ENCODE assay signal across 1 cellular context in genomic region chr2:191835539-191836350, GRCh38.
TF ChIP-seq lines count a peak whose summit lies in the region.

No MANE protein-coding gene starts in this region.

TF ChIP-seq in K562, 482 proteins besides CTCF, POLR2A, EP300 and RAD21 (continued from another document and continues in another):
- TF ChIP-seq, protein P1, sequence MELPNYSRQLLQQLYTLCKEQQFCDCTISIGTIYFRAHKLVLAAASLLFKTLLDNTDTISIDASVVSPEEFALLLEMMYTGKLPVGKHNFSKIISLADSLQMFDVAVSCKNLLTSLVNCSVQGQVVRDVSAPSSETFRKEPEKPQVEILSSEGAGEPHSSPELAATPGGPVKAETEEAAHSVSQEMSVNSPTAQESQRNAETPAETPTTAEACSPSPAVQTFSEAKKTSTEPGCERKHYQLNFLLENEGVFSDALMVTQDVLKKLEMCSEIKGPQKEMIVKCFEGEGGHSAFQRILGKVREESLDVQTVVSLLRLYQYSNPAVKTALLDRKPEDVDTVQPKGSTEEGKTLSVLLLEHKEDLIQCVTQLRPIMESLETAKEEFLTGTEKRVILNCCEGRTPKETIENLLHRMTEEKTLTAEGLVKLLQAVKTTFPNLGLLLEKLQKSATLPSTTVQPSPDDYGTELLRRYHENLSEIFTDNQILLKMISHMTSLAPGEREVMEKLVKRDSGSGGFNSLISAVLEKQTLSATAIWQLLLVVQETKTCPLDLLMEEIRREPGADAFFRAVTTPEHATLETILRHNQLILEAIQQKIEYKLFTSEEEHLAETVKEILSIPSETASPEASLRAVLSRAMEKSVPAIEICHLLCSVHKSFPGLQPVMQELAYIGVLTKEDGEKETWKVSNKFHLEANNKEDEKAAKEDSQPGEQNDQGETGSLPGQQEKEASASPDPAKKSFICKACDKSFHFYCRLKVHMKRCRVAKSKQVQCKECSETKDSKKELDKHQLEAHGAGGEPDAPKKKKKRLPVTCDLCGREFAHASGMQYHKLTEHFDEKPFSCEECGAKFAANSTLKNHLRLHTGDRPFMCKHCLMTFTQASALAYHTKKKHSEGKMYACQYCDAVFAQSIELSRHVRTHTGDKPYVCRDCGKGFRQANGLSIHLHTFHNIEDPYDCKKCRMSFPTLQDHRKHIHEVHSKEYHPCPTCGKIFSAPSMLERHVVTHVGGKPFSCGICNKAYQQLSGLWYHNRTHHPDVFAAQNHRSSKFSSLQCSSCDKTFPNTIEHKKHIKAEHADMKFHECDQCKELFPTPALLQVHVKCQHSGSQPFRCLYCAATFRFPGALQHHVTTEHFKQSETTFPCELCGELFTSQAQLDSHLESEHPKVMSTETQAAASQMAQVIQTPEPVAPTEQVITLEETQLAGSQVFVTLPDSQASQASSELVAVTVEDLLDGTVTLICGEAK (IDR thresholded peaks at IDR 0.05) = no peak
- TF ChIP-seq, protein P1 (CRISPR knock-in tag; IDR thresholded peaks at IDR 0.05) = no peak
- TF ChIP-seq POLR3G (IDR thresholded peaks at IDR 0.05; ENCODE audit: extremely low read depth, insufficient read length, insufficient replicate concordance) (no peak), TAF15 (IDR thresholded peaks at IDR 0.05; ENCODE audit: low read depth, low read length) (no peak), MNT (conservative IDR thresholded peaks at IDR 0.05) (peak in 1 of 2 experiments; percentile 30; a peak in 1 of 4 replicates), PHF21A (IDR thresholded peaks at IDR 0.05; ENCODE audit: borderline replicate concordance, low read depth) (0 out of 2 replicates have a peak, but pooled peaks have one; percentile 41), ZNF507 (tag; conservative IDR thresholded peaks at IDR 0.05) (no peak), RCOR1 (IDR thresholded peaks at IDR 0.05; ENCODE audit: borderline replicate concordance in 1 of 2, low read depth in 2 of 2, low read length in 2 of 2) (peak in 1 of 2 experiments; percentile 87; a peak in 3 of 4 replicates), TEAD4 (IDR thresholded peaks at IDR 0.05; ENCODE audit: low read length) (0 out of 2 replicates have a peak, but pooled peaks have one; percentile 12), TEAD4 (CRISPR knock-in tag; IDR thresholded peaks at IDR 0.05; ENCODE audit: borderline replicate concordance) (no peak), THAP12 (CRISPR knock-in tag; IDR thresholded peaks at IDR 0.05) (no peak), POU5F1 (IDR thresholded peaks at IDR 0.05; ENCODE audit: borderline replicate concordance, low read depth, low read length, partially characterized antibody) (no peak), ETV1 (tag; conservative IDR thresholded peaks at IDR 0.05; ENCODE audit: low read depth) (no peak; the same call in 1 of the 2 replicates), CXXC5 (CRISPR knock-in tag; IDR thresholded peaks at IDR 0.05) (peak; percentile 48), NR2F6 (CRISPR knock-in tag; IDR thresholded peaks at IDR 0.05) (no peak), DMBX1 (CRISPR knock-in tag; IDR thresholded peaks at IDR 0.05; ENCODE audit: borderline replicate concordance) (0 out of 2 replicates have a peak, but pooled peaks have one; percentile 34), THAP7 (CRISPR knock-in tag; IDR thresholded peaks at IDR 0.05) (no peak), BCOR (IDR thresholded peaks at IDR 0.05) (no peak), ZNF436 (CRISPR knock-in tag; IDR thresholded peaks at IDR 0.05) (no peak), ARID2 (IDR thresholded peaks at IDR 0.05) (no peak), ATF1 (CRISPR knock-in tag; IDR thresholded peaks at IDR 0.05) (no peak), ATF1 (tag; IDR thresholded peaks at IDR 0.05) (peak; percentile 45; the same call in 1 of the 2 replicates), SMAD2 (IDR thresholded peaks at IDR 0.05; ENCODE audit: low read depth, low read length) (no peak), ZNF3 (CRISPR knock-in tag; IDR thresholded peaks at IDR 0.05) (no peak), FOXJ3 (CRISPR knock-in tag; IDR thresholded peaks at IDR 0.05) (no peak), ZNF140 (CRISPR knock-in tag; IDR thresholded peaks at IDR 0.05) (no peak), CEBPG (CRISPR knock-in tag; IDR thresholded peaks at IDR 0.05) (no peak), CEBPG (tag; conservative IDR thresholded peaks at IDR 0.05 in 1 of 2, IDR thresholded peaks at IDR 0.05 in 1 of 2) (no peak), HNRNPL (IDR thresholded peaks at IDR 0.05; ENCODE audit: low read depth, low read length) (no peak), MEF2A (IDR thresholded peaks at IDR 0.05; ENCODE audit: control insufficient read depth, low read depth, low read length) (no peak), HDGF (IDR thresholded peaks at IDR 0.05) (no peak)
- TF ChIP-seq, protein P2, sequence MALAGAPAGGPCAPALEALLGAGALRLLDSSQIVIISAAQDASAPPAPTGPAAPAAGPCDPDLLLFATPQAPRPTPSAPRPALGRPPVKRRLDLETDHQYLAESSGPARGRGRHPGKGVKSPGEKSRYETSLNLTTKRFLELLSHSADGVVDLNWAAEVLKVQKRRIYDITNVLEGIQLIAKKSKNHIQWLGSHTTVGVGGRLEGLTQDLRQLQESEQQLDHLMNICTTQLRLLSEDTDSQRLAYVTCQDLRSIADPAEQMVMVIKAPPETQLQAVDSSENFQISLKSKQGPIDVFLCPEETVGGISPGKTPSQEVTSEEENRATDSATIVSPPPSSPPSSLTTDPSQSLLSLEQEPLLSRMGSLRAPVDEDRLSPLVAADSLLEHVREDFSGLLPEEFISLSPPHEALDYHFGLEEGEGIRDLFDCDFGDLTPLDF (CRISPR knock-in tag; IDR thresholded peaks at IDR 0.05) = no peak
- TF ChIP-seq, protein P3, sequence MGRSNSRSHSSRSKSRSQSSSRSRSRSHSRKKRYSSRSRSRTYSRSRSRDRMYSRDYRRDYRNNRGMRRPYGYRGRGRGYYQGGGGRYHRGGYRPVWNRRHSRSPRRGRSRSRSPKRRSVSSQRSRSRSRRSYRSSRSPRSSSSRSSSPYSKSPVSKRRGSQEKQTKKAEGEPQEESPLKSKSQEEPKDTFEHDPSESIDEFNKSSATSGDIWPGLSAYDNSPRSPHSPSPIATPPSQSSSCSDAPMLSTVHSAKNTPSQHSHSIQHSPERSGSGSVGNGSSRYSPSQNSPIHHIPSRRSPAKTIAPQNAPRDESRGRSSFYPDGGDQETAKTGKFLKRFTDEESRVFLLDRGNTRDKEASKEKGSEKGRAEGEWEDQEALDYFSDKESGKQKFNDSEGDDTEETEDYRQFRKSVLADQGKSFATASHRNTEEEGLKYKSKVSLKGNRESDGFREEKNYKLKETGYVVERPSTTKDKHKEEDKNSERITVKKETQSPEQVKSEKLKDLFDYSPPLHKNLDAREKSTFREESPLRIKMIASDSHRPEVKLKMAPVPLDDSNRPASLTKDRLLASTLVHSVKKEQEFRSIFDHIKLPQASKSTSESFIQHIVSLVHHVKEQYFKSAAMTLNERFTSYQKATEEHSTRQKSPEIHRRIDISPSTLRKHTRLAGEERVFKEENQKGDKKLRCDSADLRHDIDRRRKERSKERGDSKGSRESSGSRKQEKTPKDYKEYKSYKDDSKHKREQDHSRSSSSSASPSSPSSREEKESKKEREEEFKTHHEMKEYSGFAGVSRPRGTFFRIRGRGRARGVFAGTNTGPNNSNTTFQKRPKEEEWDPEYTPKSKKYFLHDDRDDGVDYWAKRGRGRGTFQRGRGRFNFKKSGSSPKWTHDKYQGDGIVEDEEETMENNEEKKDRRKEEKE (IDR thresholded peaks at IDR 0.05; ENCODE audit: borderline replicate concordance in 1 of 2, control insufficient read depth in 1 of 2, low read depth in 2 of 2, low read length in 1 of 2) = no peak
- TF ChIP-seq, protein P4, sequence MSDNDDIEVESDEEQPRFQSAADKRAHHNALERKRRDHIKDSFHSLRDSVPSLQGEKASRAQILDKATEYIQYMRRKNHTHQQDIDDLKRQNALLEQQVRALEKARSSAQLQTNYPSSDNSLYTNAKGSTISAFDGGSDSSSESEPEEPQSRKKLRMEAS (CRISPR knock-in tag; IDR thresholded peaks at IDR 0.05) = peak; percentile 29; the same call in 1 of the 2 replicates
- TF ChIP-seq, protein P5, sequence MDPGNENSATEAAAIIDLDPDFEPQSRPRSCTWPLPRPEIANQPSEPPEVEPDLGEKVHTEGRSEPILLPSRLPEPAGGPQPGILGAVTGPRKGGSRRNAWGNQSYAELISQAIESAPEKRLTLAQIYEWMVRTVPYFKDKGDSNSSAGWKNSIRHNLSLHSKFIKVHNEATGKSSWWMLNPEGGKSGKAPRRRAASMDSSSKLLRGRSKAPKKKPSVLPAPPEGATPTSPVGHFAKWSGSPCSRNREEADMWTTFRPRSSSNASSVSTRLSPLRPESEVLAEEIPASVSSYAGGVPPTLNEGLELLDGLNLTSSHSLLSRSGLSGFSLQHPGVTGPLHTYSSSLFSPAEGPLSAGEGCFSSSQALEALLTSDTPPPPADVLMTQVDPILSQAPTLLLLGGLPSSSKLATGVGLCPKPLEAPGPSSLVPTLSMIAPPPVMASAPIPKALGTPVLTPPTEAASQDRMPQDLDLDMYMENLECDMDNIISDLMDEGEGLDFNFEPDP (CRISPR knock-in tag; IDR thresholded peaks at IDR 0.05) = no peak
- TF ChIP-seq, protein P6, sequence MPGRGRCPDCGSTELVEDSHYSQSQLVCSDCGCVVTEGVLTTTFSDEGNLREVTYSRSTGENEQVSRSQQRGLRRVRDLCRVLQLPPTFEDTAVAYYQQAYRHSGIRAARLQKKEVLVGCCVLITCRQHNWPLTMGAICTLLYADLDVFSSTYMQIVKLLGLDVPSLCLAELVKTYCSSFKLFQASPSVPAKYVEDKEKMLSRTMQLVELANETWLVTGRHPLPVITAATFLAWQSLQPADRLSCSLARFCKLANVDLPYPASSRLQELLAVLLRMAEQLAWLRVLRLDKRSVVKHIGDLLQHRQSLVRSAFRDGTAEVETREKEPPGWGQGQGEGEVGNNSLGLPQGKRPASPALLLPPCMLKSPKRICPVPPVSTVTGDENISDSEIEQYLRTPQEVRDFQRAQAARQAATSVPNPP (IDR thresholded peaks at IDR 0.05; ENCODE audit: borderline replicate concordance, insufficient read depth, insufficient read length) = no peak
